ENCODE assay signal across 8 cellular contexts in the genomic region with DNA sequence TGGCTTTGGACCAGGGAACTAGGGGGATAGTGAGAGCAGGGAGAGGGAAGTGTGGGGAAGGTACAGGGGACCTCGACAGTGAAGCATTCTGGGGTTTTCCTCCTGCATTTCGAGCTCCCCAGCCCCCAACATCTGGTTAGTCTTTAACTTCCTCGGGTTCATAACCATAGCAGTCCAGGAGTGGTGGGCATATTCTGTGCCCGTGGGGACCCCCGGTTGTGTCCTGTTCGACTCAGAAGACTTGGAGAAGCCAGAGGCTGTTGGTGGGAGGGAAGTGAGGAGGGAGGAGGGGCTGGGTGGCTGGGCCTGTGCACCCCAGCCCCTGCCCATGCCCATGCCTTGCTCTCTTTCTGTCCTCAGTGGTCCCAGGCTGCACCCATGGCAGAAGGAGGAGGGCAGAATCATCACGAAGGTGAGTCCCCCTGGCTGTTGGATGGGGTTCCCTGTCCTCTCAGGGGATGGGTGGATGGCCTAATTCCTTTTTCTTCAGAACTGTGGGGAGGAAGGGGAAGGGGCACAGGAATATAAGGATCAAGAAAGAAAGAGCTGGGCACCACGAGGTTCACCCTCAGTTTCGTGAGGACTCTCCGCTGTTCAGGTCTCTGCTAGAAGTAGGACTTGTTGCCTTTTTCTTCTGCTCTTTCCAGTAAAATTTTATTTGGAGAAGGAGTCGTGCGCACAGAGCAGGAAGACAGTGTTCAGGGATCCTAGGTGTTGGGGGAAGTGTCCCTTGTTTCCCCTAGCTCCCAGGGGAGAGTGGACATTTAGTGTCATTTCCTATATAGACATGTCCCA. TPM values are rescaled to one million over a fixed set of nuclear protein-coding genes. Genes with fewer than 3 reads are reported as not detected.
DNase-seq lines count a peak whose midpoint lies in the region; ATAC-seq and TF ChIP-seq lines count a peak whose summit lies in the region.

No MANE protein-coding gene starts in this region.

- TF ChIP-seq CTCF in heart right ventricle (IDR thresholded peaks at IDR 0.05) = no peak

- H3K4me3 Mint-ChIP-seq in T-helper 17 cell = peak overlapping the region; percentile 52

- H3K27me3 ChIP-seq in HAP-1 (ENCODE audit: low read depth) (no peaks in the 10 kb centered on the region), heart right ventricle (no peaks in the 10 kb centered on the region), skeletal muscle tissue (ENCODE audit: control insufficient read depth in 3 of 3, insufficient read depth in 3 of 3, low read length in 3 of 3) (no peaks in the 10 kb centered on the region)

- no peak for ATAC-seq in T-helper 17 cell
- ATAC-seq in heart right ventricle = no peak
- ATAC-seq in GM21619 (IDR thresholded peaks at IDR 0.05; ENCODE audit: unreplicated experiment) = no peak

- H3K36me3 Mint-ChIP-seq in T-helper 17 cell (ENCODE audit: low read depth) = no peaks in the 10 kb centered on the region

- H3K27ac ChIP-seq in heart right ventricle (peak overlapping the region; percentile 86 to 99 (median 95)), skeletal muscle tissue (ENCODE audit: low read depth, low read length) (peak overlapping the region; percentile 97)

- H3K9ac ChIP-seq in skeletal muscle tissue (ENCODE audit: low read depth in 1 of 3, low read length in 3 of 3) = peak overlapping the region; percentile 98 to 100 (median 99)

- peaks cover 21% of the 10 kb centered on the region for H3K4me1 Mint-ChIP-seq in T-helper 17 cell

- H3K4me3 ChIP-seq in HAP-1 (peak overlapping the region; percentile 95), heart right ventricle (peak overlapping the region; percentile 85 to 98 (median 94)), skeletal muscle tissue (ENCODE audit: low read length in 3 of 3) (peak overlapping the region; percentile 84 to 94 (median 90))

- intact Hi-C loops in heart right ventricle (cut with DNase I) = loop anchor here in 7 of 10 donors (2.0 to 10.0 kb wide), 10 partner anchors 57 to 451 kb away; a partner anchor contains a TSS

- WGBS in heart right ventricle, 2 donors = 26 to 48% methylated on average over 12 of the region's 12 CpGs

- DNase-seq in HAP-1 (ENCODE audit: low spot score in 2 of 2) = no peak
- no peak for DNase-seq in T-helper 17 cell
- DNase-seq in heart right ventricle = no peak
- no peak for DNase-seq in SHP77 (lab: John Stamatoyannopoulos, UW)
- no peak for DNase-seq in putamen (ENCODE audit: low spot score)
- no peak for DNase-seq in ecto neural progenitor cell (ENCODE audit: low spot score)

- H3K36me3 ChIP-seq in HAP-1 (replicated peaks) (peaks cover 62% of the 10 kb centered on the region), heart right ventricle (peaks cover 0 to 49% (median 20%) of the 10 kb centered on the region in 9 donors), skeletal muscle tissue (ENCODE audit: control insufficient read depth in 3 of 3, insufficient read depth in 3 of 3, low read length in 3 of 3) (peaks cover 19 to 71% (median 32%) of the 10 kb centered on the region in 3 donors)

- peaks cover 18% of the 10 kb centered on the region for H3K27me3 Mint-ChIP-seq in T-helper 17 cell

- in situ Hi-C loops in HAP-1 (cut with MboI; ENCODE audit: low sequenced_read_pairs) = loop anchor here (5.0 to 10.0 kb wide), 2 partner anchors 298 to 471 kb away; a partner anchor contains a TSS

- H3K27ac Mint-ChIP-seq in T-helper 17 cell = no peak overlapping the region

- peaks cover 28% of the 10 kb centered on the region for H3K4me1 ChIP-seq in HAP-1
- H3K4me1 ChIP-seq in heart right ventricle = peaks cover 31 to 76% (median 56%) of the 10 kb centered on the region in 9 donors
- peaks cover 66 to 79% (median 72%) of the 10 kb centered on the region in 3 donors for H3K4me1 ChIP-seq in skeletal muscle tissue (ENCODE audit: control insufficient read depth in 3 of 3, insufficient read depth in 3 of 3, low read length in 3 of 3)

- H3K9me3 ChIP-seq in HAP-1 (no peaks in the 10 kb centered on the region), T-helper 17 cell (ENCODE audit: control insufficient read depth, low read length, poor library complexity, severe bottlenecking) (no peaks in the 10 kb centered on the region), heart right ventricle (no peaks in the 10 kb centered on the region), skeletal muscle tissue (ENCODE audit: control insufficient read depth in 3 of 3, low read length in 3 of 3) (no peaks in the 10 kb centered on the region)

RNA-seq across cellular contexts. Expression of a gene that starts 4.2 kb away (rescaled TPM):
- total RNA-seq in T-helper 17 cell (1 to 10 TPM; 5.6 to 6.3 TPM), heart right ventricle (100 to 1,000 TPM; 163 to 456 (median 216) TPM), skeletal muscle tissue (36.5 TPM)
- polyA plus RNA-seq in heart right ventricle = 100 to 1,000 TPM; 133 to 396 TPM
